8 cellular contexts compared by ENCODE assay signal in genomic region chrX:153972368-153973126, GRCh38. TPM values are rescaled to one million over a fixed set of nuclear protein-coding genes. Genes with fewer than 3 reads are reported as not detected.
DNase-seq lines count a peak whose midpoint lies in the region; ATAC-seq, FAIRE-seq and TF ChIP-seq lines count a peak whose summit lies in the region.

Gene TMEM187, plus strand, starts transcription at chrX:153972754. Its CDS starts 9,309 bp downstream, at chrX:153982063.

- H2BK12ac ChIP-seq in H1 (ENCODE audit: low read depth, low read length), result peak within 1 kb of the TSS; percentile 99; the same call in 1 of the 2 replicates

- in situ Hi-C loops in Caki2 (cut with HindIII; ENCODE audit: low pct_unique_long_range_greater_than_20kb, low sequenced_read_pairs), result no loop called here

- H3K56ac ChIP-seq in H1 (replicated peaks; ENCODE audit: insufficient read length, low read depth, low read length), result peak within 1 kb of the TSS; percentile 97

- peak within 1 kb of the TSS; percentile 96 for H3K18ac ChIP-seq in H1 (ENCODE audit: extremely low read depth, low read length)

- H3K9me3 ChIP-seq in HUES48 (ENCODE audit: control insufficient read depth, insufficient read depth, low read length), result no peaks in the 10 kb centered on the region
- H3K9me3 ChIP-seq in H1 (ENCODE audit: insufficient read depth in 2 of 2, low read depth in 1 of 2, low read length in 1 of 2), result no peaks in the 10 kb centered on the region

- no peak for FAIRE-seq in H1 (lab: Jason Lieb, UNC)

- H3K4me3 ChIP-seq in HUES48 (ENCODE audit: low read depth, low read length) (peak within 1 kb of the TSS; percentile 83), H1 (ENCODE audit: extremely low read depth in 1 of 4, insufficient read depth in 2 of 4, low read depth in 3 of 4, low read length in 4 of 4) (peak within 1 kb of the TSS; percentile 92 to 99 (median 95))

- H3K9me3 Mint-ChIP-seq in activated CD8-positive, alpha-beta memory T cell treated with anti-CD3 and anti-CD28 coated beads, Interleukin-2, amount 10 ng/mL, durations not matched to agents 7 days and 5 days (ENCODE audit: low read depth), result no peaks in the 10 kb centered on the region

- peak within 1 kb of the TSS; percentile 66 to 69 for H3K4me2 ChIP-seq in H1 (ENCODE audit: insufficient read depth in 1 of 2, low read depth in 2 of 2, low read length in 2 of 2)

- peaks cover 24 to 32% of the 10 kb centered on the region in 2 experiments for H3K79me2 ChIP-seq in H1 (ENCODE audit: control insufficient read depth in 1 of 2, insufficient read depth in 2 of 2, low read length in 2 of 2)

- ATAC-seq in GM21447 (IDR thresholded peaks at IDR 0.05; ENCODE audit: unreplicated experiment), result peak; percentile 35
- peak; percentile 53 for ATAC-seq in activated CD8-positive, alpha-beta memory T cell treated with anti-CD3 and anti-CD28 coated beads, Interleukin-2, amount 10 ng/mL, durations not matched to agents 7 days and 5 days

- peak within 1 kb of the TSS; percentile 99 for H2BK5ac ChIP-seq in H1 (ENCODE audit: low read depth, low read length)

- CTCF ChIA-PET in activated CD8-positive, alpha-beta memory T cell treated with anti-CD3 and anti-CD28 coated beads, Interleukin-2, amount 10 ng/mL, durations not matched to agents 7 days and 5 days (lab: Charles Lee), result interaction anchor here (1.3 to 1.7 kb wide), 2 partner anchors 9 to 40 kb away, joined by 3 to 6 read pairs; no protein-coding TSS in a partner anchor
- CTCF ChIA-PET in H1 (lab: Charles Lee; ENCODE audit: partially characterized antibody), result interaction anchor here (2.5 kb wide), 1 partner anchor 41 kb away, joined by 8 read pairs; no protein-coding TSS in a partner anchor

- H3K4me3 Mint-ChIP-seq in activated CD8-positive, alpha-beta memory T cell treated with anti-CD3 and anti-CD28 coated beads, Interleukin-2, amount 10 ng/mL, durations not matched to agents 7 days and 5 days, result peak within 1 kb of the TSS; percentile 95

- no peak within 1 kb of the TSS for H2AFZ ChIP-seq in H1 (ENCODE audit: low read length)

- peak within 1 kb of the TSS; percentile 100 for H3K27ac Mint-ChIP-seq in activated CD8-positive, alpha-beta memory T cell treated with anti-CD3 and anti-CD28 coated beads, Interleukin-2, amount 10 ng/mL, durations not matched to agents 7 days and 5 days

- H3K4ac ChIP-seq in H1 (replicated peaks; ENCODE audit: insufficient read length, low read depth, low read length), result peak within 1 kb of the TSS; percentile 98

- peaks cover 20% of the 10 kb centered on the region for H3K36me3 Mint-ChIP-seq in activated CD8-positive, alpha-beta memory T cell treated with anti-CD3 and anti-CD28 coated beads, Interleukin-2, amount 10 ng/mL, durations not matched to agents 7 days and 5 days

- TF ChIP-seq POLR2A in H1 (IDR thresholded peaks at IDR 0.05; ENCODE audit: control extremely low read depth in 1 of 2, low read depth in 2 of 2, low read length in 2 of 2), result peak in 1 of 2 experiments; percentile 53; a peak in 1 of 3 replicates

- no peaks in the 10 kb centered on the region for H3K27me3 Mint-ChIP-seq in activated CD8-positive, alpha-beta memory T cell treated with anti-CD3 and anti-CD28 coated beads, Interleukin-2, amount 10 ng/mL, durations not matched to agents 7 days and 5 days

- H3K27ac ChIP-seq in HUES48 (ENCODE audit: low read depth, low read length) (peak within 1 kb of the TSS; percentile 100), H1 (ENCODE audit: low read depth, low read length) (peak within 1 kb of the TSS; percentile 99)

- H3K23me2 ChIP-seq in H1 (ENCODE audit: low read depth, low read length), result peaks cover 8% of the 10 kb centered on the region; the same call in 1 of the 2 replicates

- H3K14ac ChIP-seq in H1 (ENCODE audit: insufficient read length), result no peak within 1 kb of the TSS

- H3K4me1 ChIP-seq in HUES48 (ENCODE audit: control insufficient read depth, insufficient read depth, low read length) (peaks cover 16% of the 10 kb centered on the region), H1 (replicated peaks in 1 of 4; ENCODE audit: control insufficient read depth in 3 of 4, insufficient read depth in 4 of 4, low read length in 3 of 4) (peaks cover 3 to 16% (median 7%) of the 10 kb centered on the region in 4 experiments)

- H4K20me1 ChIP-seq in H1 (replicated peaks in 1 of 2; ENCODE audit: control insufficient read depth in 1 of 2, insufficient read depth in 2 of 2, low read length in 2 of 2), result peaks cover 16 to 18% of the 10 kb centered on the region in 2 experiments

- no peak for TF ChIP-seq CTCF in H1 (IDR thresholded peaks at IDR 0.05; ENCODE audit: control extremely low read depth in 1 of 3, insufficient read depth in 1 of 3, low read depth in 1 of 3, low read length in 3 of 3)

- peaks cover 2% of the 10 kb centered on the region; the same call in 1 of the 2 replicates for H3K79me1 ChIP-seq in H1 (ENCODE audit: low read depth, low read length)

- H3K9ac ChIP-seq in HUES48 (ENCODE audit: low read depth, low read length) (peak within 1 kb of the TSS; percentile 99), H1 (replicated peaks in 1 of 4; ENCODE audit: extremely low read depth in 1 of 4, low read depth in 3 of 4, low read length in 3 of 4) (peak within 1 kb of the TSS; percentile 95 to 100 (median 99))

- H3K27me3 ChIP-seq in HUES48 (ENCODE audit: control insufficient read depth, insufficient read depth, low read length) (no peaks in the 10 kb centered on the region), H1 (replicated peaks in 1 of 4; ENCODE audit: control insufficient read depth in 3 of 4, extremely low read depth in 1 of 4, insufficient read depth in 3 of 4, low read length in 3 of 4) (no peaks in the 10 kb centered on the region)

- peak within 1 kb of the TSS; percentile 90; the same call in 1 of the 2 replicates for H2AK5ac ChIP-seq in H1 (ENCODE audit: low read depth, low read length)

- no peak for TF ChIP-seq EP300 in H1 (IDR thresholded peaks at IDR 0.05; ENCODE audit: borderline replicate concordance in 1 of 2, low read depth in 2 of 2, low read length in 2 of 2)

- peak within 1 kb of the TSS; percentile 98 for H4K5ac ChIP-seq in H1 (ENCODE audit: insufficient read length, low read depth, low read length)

- H4K8ac ChIP-seq in H1 (ENCODE audit: extremely low read depth, insufficient read depth, low read length), result peak within 1 kb of the TSS; percentile 100

- H3K36me3 ChIP-seq in HUES48 (ENCODE audit: control insufficient read depth, insufficient read depth, low read length), result no peaks in the 10 kb centered on the region; the same call in none of the 2 replicates
- no peaks in the 10 kb centered on the region for H3K36me3 ChIP-seq in H1 (ENCODE audit: control insufficient read depth in 2 of 4, insufficient read depth in 4 of 4, low read length in 3 of 4)

- POLR2A ChIA-PET in H1 (lab: Charles Lee; ENCODE audit: partially characterized antibody), result interaction anchor here (0.6 to 4.6 kb wide), 14 partner anchors 11 to 398 kb away, joined by 3 to 43 read pairs (median 4); partner anchors contain the start of gene ARHGAP4

- H2BK120ac ChIP-seq in H1 (replicated peaks; ENCODE audit: low read depth, low read length), result peak within 1 kb of the TSS; percentile 54

- H3K4me1 Mint-ChIP-seq in activated CD8-positive, alpha-beta memory T cell treated with anti-CD3 and anti-CD28 coated beads, Interleukin-2, amount 10 ng/mL, durations not matched to agents 7 days and 5 days, result peaks cover 22% of the 10 kb centered on the region

- peak; percentile 88 for DNase-seq in Caki2 (ENCODE audit: low read depth)
- DNase-seq in NOMO-1 treated with DMSO at 0.1 percent for 48 hours (lab: John Stamatoyannopoulos, UW; ENCODE audit: unreplicated experiment), result peak; percentile 90
- peak; percentile 94 for DNase-seq in activated CD8-positive, alpha-beta memory T cell treated with anti-CD3 and anti-CD28 coated beads, Interleukin-2, amount 10 ng/mL, durations not matched to agents 7 days and 5 days
- DNase-seq in H1 (ENCODE audit: low read depth in 1 of 2, low spot score in 2 of 2), result peak in 1 of 2 experiments; percentile 83
- peak; percentile 96 for DNase-seq in mesenteric fat pad (ENCODE audit: low spot score)
- peak; percentile 58 for DNase-seq in stimulated activated CD8-positive, alpha-beta memory T cell treated with anti-CD3 and anti-CD28 coated beads, Interleukin-15, amount 100 ng/mL, for 1 hour (ENCODE audit: low read depth)

- TF ChIP-seq RAD21 in H1 (IDR thresholded peaks at IDR 0.05 in 1 of 2, conservative IDR thresholded peaks at IDR 0.05 in 1 of 2; ENCODE audit: low read depth in 2 of 2, low read length in 2 of 2), result no peak

- 1% methylated on average over 19 of the region's 103 CpGs; no CpG with 5 or more reads in 1 of the 2 experiments for WGBS in H1 (ENCODE audit: extremely low coverage in 1 of 2, insufficient coverage in 1 of 2, insufficient read length in 1 of 2, insufficient replicate concordance in 2 of 2, low coverage in 1 of 2, low lambda C conversion rate in 2 of 2, missing lambda C conversion rate in 1 of 2), 2 experiments

- H3K23ac ChIP-seq in H1 (ENCODE audit: insufficient read length), result no peak within 1 kb of the TSS

- H4K91ac ChIP-seq in H1 (replicated peaks; ENCODE audit: insufficient read length, low read length), result peak within 1 kb of the TSS; percentile 100

- H2BK15ac ChIP-seq in H1 (ENCODE audit: low read length), result no peak within 1 kb of the TSS

- no peak within 1 kb of the TSS for H2BK20ac ChIP-seq in H1 (ENCODE audit: low read length)

TF ChIP-seq in H1, 55 proteins besides CTCF, POLR2A, EP300 and RAD21 (continues in another document):
- TF ChIP-seq NRF1 (IDR thresholded peaks at IDR 0.05; ENCODE audit: low read depth, low read length) (peak; percentile 63), PHF8 (conservative IDR thresholded peaks at IDR 0.05; ENCODE audit: low read depth, low read length) (peak; percentile 38; the same call in 1 of the 2 replicates), POU5F1 (IDR thresholded peaks at IDR 0.05; ENCODE audit: low read depth, low read length) (no peak)
- TF ChIP-seq, protein P1, sequence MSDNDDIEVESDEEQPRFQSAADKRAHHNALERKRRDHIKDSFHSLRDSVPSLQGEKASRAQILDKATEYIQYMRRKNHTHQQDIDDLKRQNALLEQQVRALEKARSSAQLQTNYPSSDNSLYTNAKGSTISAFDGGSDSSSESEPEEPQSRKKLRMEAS (IDR thresholded peaks at IDR 0.05), result peak; percentile 17; the same call in 1 of the 2 replicates

RNA-seq across cellular contexts. Expression of gene TMEM187, which starts in this region (rescaled TPM):
- 5.7 and 16.6 TPM in 2 replicates for total RNA-seq in Caki2 (2014; rRNA removed; shearing (Covaris generic); ENCODE audit: low replicate concordance)
- total RNA-seq in activated CD8-positive, alpha-beta memory T cell treated with anti-CD3 and anti-CD28 coated beads, Interleukin-2, amount 10 ng/mL, durations not matched to agents 7 days and 5 days, result 10 to 100 TPM in 1 of 2 experiments, 1 to 10 TPM in 1; 8.6 to 10.7 TPM
- 2.7 and 5.0 TPM in 2 replicates for total RNA-seq in H1 (2021; fragmentation: NEBNext Ultra II Directional; extraction: Animal tissue kit (Norgen Biotek cat#: 25700))
- polyA plus RNA-seq in H1 (2011; rRNA removed), result 14.5 and 16.2 TPM in 2 replicates
- 9.8 TPM for polyA plus RNA-seq in H1 (2011; cell fraction: cytosol; rRNA removed)
- polyA plus RNA-seq in H1 (2011; cell fraction: nucleus; rRNA removed), result 11.4 TPM
- polyA plus RNA-seq in H1 (2012, experiment 1 of 2), result 3.3 to 5.5 TPM (median 4.3 TPM) in 4 replicates
- 4.9 TPM for polyA plus RNA-seq in H1 (2012, experiment 2 of 2)
- polyA plus RNA-seq in H1 (2013, experiment 1 of 2), result 5.0 TPM
- polyA plus RNA-seq in H1 (2013, experiment 2 of 2), result 5.3 TPM
- polyA minus RNA-seq in H1 (2011; rRNA and poly(A)+ RNA removed), result 5.1 and 5.4 TPM in 2 replicates
- 2.9 TPM for polyA minus RNA-seq in H1 (2011; cell fraction: cytosol; rRNA and poly(A)+ RNA removed)
- polyA minus RNA-seq in H1 (2011; cell fraction: nucleus; rRNA and poly(A)+ RNA removed), result 3.2 TPM
- 8.7 TPM for total RNA-seq in mesenteric fat pad
